8 cellular contexts compared by ENCODE assay signal in the genomic region with DNA sequence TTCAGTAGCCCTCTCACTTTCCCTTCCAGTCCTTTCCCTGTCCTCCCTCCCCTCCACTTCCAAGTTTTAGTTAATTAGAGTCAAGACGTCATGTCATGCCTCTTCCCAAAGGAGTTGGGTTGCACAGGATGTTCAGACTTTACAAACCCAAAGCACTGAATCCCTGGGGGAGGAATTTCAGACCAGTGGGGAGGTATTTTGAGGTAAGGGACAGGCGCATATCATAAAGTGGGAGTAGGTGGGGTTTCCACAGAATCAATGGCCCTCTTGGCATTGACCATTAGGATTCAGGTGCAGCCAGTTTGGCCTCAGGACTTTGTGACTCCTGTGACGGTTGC. TPM values are rescaled to one million over a fixed set of nuclear protein-coding genes. Genes with fewer than 3 reads are reported as not detected.
DNase-seq lines count a peak whose midpoint lies in the region; ATAC-seq, FAIRE-seq and TF ChIP-seq lines count a peak whose summit lies in the region.

No MANE protein-coding gene starts in this region.

- H3K9me3 Mint-ChIP-seq in activated CD4-positive, alpha-beta T cell treated with anti-CD3 and anti-CD28 coated beads, Interleukin-2, amount 10 ng/mL, durations not matched to agents 7 days and 5 days: no peaks in the 10 kb centered on the region

- no peak for FAIRE-seq in GM12892 (lab: Jason Lieb, UNC)

- H3K27me3 ChIP-seq in right lobe of liver: no peaks in the 10 kb centered on the region
- no peaks in the 10 kb centered on the region for H3K27me3 ChIP-seq in thyroid gland

- 20% methylated on average over 3 of the region's 3 CpGs for WGBS in right lobe of liver (ENCODE audit: insufficient coverage, low coverage, low lambda C conversion rate, missing lambda C conversion rate)
- 50 to 54% methylated on average over 3 of the region's 3 CpGs for WGBS in thyroid gland, 2 donors

- H3K4me1 ChIP-seq in right lobe of liver (peaks cover 0 to 47% (median 30%) of the 10 kb centered on the region in 4 donors), thyroid gland (peaks cover 16 to 32% of the 10 kb centered on the region in 2 donors)

- TF ChIP-seq POLR2A in right lobe of liver (IDR thresholded peaks at IDR 0.05): no peak
- no peak for TF ChIP-seq POLR2A in thyroid gland (IDR thresholded peaks at IDR 0.05)
- no peak for TF ChIP-seq POLR2A in GM12892 (IDR thresholded peaks at IDR 0.05; ENCODE audit: low read depth, low read length)

- H3K9me3 ChIP-seq in right lobe of liver: no peaks in the 10 kb centered on the region
- no peaks in the 10 kb centered on the region for H3K9me3 ChIP-seq in thyroid gland

- in situ Hi-C loops in astrocyte of the cerebellum (cut with HindIII; ENCODE audit: low sequenced_read_pairs): no loop called here

- peak overlapping the region; percentile 77 to 96 (median 86) for H3K27ac ChIP-seq in right lobe of liver
- peak overlapping the region; percentile 23 to 88 (median 81) for H3K27ac ChIP-seq in thyroid gland

- peak overlapping the region; percentile 95 for H3K27ac Mint-ChIP-seq in activated CD4-positive, alpha-beta T cell treated with anti-CD3 and anti-CD28 coated beads, Interleukin-2, amount 10 ng/mL, durations not matched to agents 7 days and 5 days

- peak overlapping the region; percentile 91 for H3K4me3 Mint-ChIP-seq in activated CD4-positive, alpha-beta T cell treated with anti-CD3 and anti-CD28 coated beads, Interleukin-2, amount 10 ng/mL, durations not matched to agents 7 days and 5 days

- POLR2A ChIA-PET in activated CD4-positive, alpha-beta T cell treated with anti-CD3 and anti-CD28 coated beads, Interleukin-2, amount 10 ng/mL, durations not matched to agents 7 days and 5 days (lab: Charles Lee): interaction anchor here (1.3 to 1.4 kb wide), 2 partner anchors 13 to 35 kb away, joined by 4 to 9 read pairs; partner anchors contain the start of gene DDB2

- peak overlapping the region; percentile 83 for H3K4me3 ChIP-seq in astrocyte of the cerebellum (ENCODE audit: low read depth, low read length)
- H3K4me3 ChIP-seq in right lobe of liver: peak overlapping the region; percentile 64 to 92 (median 81)
- peak overlapping the region in 2 of 3 donors; percentile 44 to 78 for H3K4me3 ChIP-seq in thyroid gland (replicated peaks in 1 of 3)

- CTCF ChIA-PET in activated CD4-positive, alpha-beta T cell treated with anti-CD3 and anti-CD28 coated beads, Interleukin-2, amount 10 ng/mL, durations not matched to agents 7 days and 5 days (lab: Charles Lee): interaction anchor here (0.7 to 4.7 kb wide), 6 partner anchors 10 to 72 kb away, joined by 3 to 48 read pairs (median 7); partner anchors contain the start of genes DDB2 and NR1H3

- no peak for DNase-seq in activated CD4-positive, alpha-beta T cell treated with anti-CD3 and anti-CD28 coated beads, Interleukin-2, amount 10 ng/mL, durations not matched to agents 7 days and 5 days
- no peak for DNase-seq in activated CD4-positive, alpha-beta T cell treated with anti-CD3 and anti-CD28 coated beads, Interleukin-2, amount 50 U/mL, for 1 hour
- DNase-seq in astrocyte of the cerebellum (ENCODE audit: low read depth) (no peak), right lobe of liver (no peak), thyroid gland (no peak), NAMALWA (ENCODE audit: low spot score) (no peak), GM12892 (ENCODE audit: insufficient read length) (no peak)

- H3K36me3 ChIP-seq in right lobe of liver: peaks cover 0 to 11% (median 3%) of the 10 kb centered on the region in 4 donors
- H3K36me3 ChIP-seq in thyroid gland: peaks cover 12 to 13% of the 10 kb centered on the region in 2 donors

- ATAC-seq in right lobe of liver (no peak), GM21786 (IDR thresholded peaks at IDR 0.05; ENCODE audit: unreplicated experiment) (no peak)

- H3K4me1 Mint-ChIP-seq in activated CD4-positive, alpha-beta T cell treated with anti-CD3 and anti-CD28 coated beads, Interleukin-2, amount 10 ng/mL, durations not matched to agents 7 days and 5 days: peaks cover 24% of the 10 kb centered on the region

- TF ChIP-seq CTCF in astrocyte of the cerebellum (IDR thresholded peaks at IDR 0.05; ENCODE audit: low read depth, low read length, missing control alignments) (no peak), right lobe of liver (IDR thresholded peaks at IDR 0.05) (no peak), thyroid gland (IDR thresholded peaks at IDR 0.05) (no peak)

- H3K36me3 Mint-ChIP-seq in activated CD4-positive, alpha-beta T cell treated with anti-CD3 and anti-CD28 coated beads, Interleukin-2, amount 10 ng/mL, durations not matched to agents 7 days and 5 days (ENCODE audit: low read depth): peaks cover 16% of the 10 kb centered on the region

- intact Hi-C loops in right lobe of liver (cut with DNase I) (no loop called here), thyroid gland (cut with DNase I) (loop anchor here (5.0 kb wide), 1 partner anchor 67 kb away; no protein-coding TSS in a partner anchor)

- no peaks in the 10 kb centered on the region for H3K27me3 Mint-ChIP-seq in activated CD4-positive, alpha-beta T cell treated with anti-CD3 and anti-CD28 coated beads, Interleukin-2, amount 10 ng/mL, durations not matched to agents 7 days and 5 days

RNA-seq across cellular contexts. Expression of gene ACP2, which starts 0.7 kb away (rescaled TPM):
- total RNA-seq in activated CD4-positive, alpha-beta T cell treated with anti-CD3 and anti-CD28 coated beads, Interleukin-2, amount 10 ng/mL, durations not matched to agents 7 days and 5 days: 10 to 100 TPM; 28.0 to 31.7 TPM
- 100 to 1,000 TPM in 2 of 6 experiments, 10 to 100 TPM in 4; 53.3 to 173 (median 64.1) TPM for total RNA-seq in right lobe of liver
- 10 to 100 TPM; 32.4 to 98.5 (median 73.3) TPM for total RNA-seq in thyroid gland
- 7.1 TPM for polyA plus RNA-seq in GM12892 (2012; ENCODE audit: missing spikeins)

RNA-seq across cellular contexts. Expression of gene NR1H3, which starts 8.4 kb away (rescaled TPM):
- 10 to 100 TPM in 1 of 2 experiments, 1 to 10 TPM in 1; 8.4 to 10.0 TPM for total RNA-seq in activated CD4-positive, alpha-beta T cell treated with anti-CD3 and anti-CD28 coated beads, Interleukin-2, amount 10 ng/mL, durations not matched to agents 7 days and 5 days
- total RNA-seq in right lobe of liver (10 to 100 TPM; 61.5 to 82.9 (median 67.3) TPM), thyroid gland (10 to 100 TPM; 27.5 to 58.3 (median 42.5) TPM)
- polyA plus RNA-seq in GM12892 (2012; ENCODE audit: missing spikeins): 3.0 TPM

RNA-seq across cellular contexts. Expression of gene MADD, which starts 20.6 kb away (rescaled TPM):
- total RNA-seq in activated CD4-positive, alpha-beta T cell treated with anti-CD3 and anti-CD28 coated beads, Interleukin-2, amount 10 ng/mL, durations not matched to agents 7 days and 5 days: 10 to 100 TPM; 93.3 to 95.1 TPM
- 10 to 100 TPM; 15.2 to 21.3 (median 16.8) TPM for total RNA-seq in right lobe of liver
- total RNA-seq in thyroid gland: 10 to 100 TPM; 29.0 to 49.7 (median 38.1) TPM
- 12.3 TPM for polyA plus RNA-seq in GM12892 (2012; ENCODE audit: missing spikeins)

RNA-seq across cellular contexts. Expression of gene DDB2, which starts 34.6 kb away (rescaled TPM):
- total RNA-seq in activated CD4-positive, alpha-beta T cell treated with anti-CD3 and anti-CD28 coated beads, Interleukin-2, amount 10 ng/mL, durations not matched to agents 7 days and 5 days: 100 to 1,000 TPM; 156 to 166 TPM
- total RNA-seq in right lobe of liver (10 to 100 TPM; 13.1 to 24.2 (median 13.8) TPM), thyroid gland (10 to 100 TPM; 10.6 to 19.3 (median 12.9) TPM)
- polyA plus RNA-seq in GM12892 (2012; ENCODE audit: missing spikeins): 130 TPM
